Comparison of ENCODE assay signal across 31 cellular contexts in genomic region chr13:36062249-36062648, GRCh38.
"Had no signal": no experiment of that assay in that cellular context is flagged by ENCODE, and none has a peak within 500 bp of the region (broad histone marks: within the 10 kb centered on the region; RNA-seq: fewer than 3 reads in every experiment).

No MANE protein-coding gene starts in this region.

- H3K9me3 ChIP-seq: MG63 had no signal

- H3K4me1 ChIP-seq: SJCRH30 had no signal

- H3K36me3 ChIP-seq: MG63, SJCRH30 had no signal

- H3K27ac ChIP-seq: PC-9, RWPE1, SJCRH30, SK-N-MC had no signal

- ATAC-seq: Panc1, Right ventricle myocardium inferior, SK-N-SH treated with all-trans-retinoic acid at 6 μM for 48 hours, T-cell, T-helper 17 cell had no signal

- DNase-seq: Kasumi-1, KG1, MG63, NCI-H1048, NCI-H1092 treated with DMSO at 0.1 percent for 48 hours, NCI-H1417, NCI-H1436, NCI-H146, NCI-H1694, NCI-H187, NCI-H1930, NCI-H2029 treated with DMSO at 0.1 percent for 48 hours, NCI-H2081 treated with DMSO at 0.1 percent for 48 hours, NCI-H2171 treated with DMSO at 0.1 percent for 48 hours, NCI-H226, NCI-H446 treated with DMSO at 0.1 percent for 48 hours, NCI-H510A, NCI-H524, NCI-H526, NCI-H774, PC-9, SHP77, SIG-M5, SJCRH30, T-cell, T-helper 17 cell had no signal

- H3K4me3 ChIP-seq: MG63, PC-9, SJCRH30, SK-N-MC had no signal
